ENCODE assay signal across 14 cellular contexts in the genomic region with DNA sequence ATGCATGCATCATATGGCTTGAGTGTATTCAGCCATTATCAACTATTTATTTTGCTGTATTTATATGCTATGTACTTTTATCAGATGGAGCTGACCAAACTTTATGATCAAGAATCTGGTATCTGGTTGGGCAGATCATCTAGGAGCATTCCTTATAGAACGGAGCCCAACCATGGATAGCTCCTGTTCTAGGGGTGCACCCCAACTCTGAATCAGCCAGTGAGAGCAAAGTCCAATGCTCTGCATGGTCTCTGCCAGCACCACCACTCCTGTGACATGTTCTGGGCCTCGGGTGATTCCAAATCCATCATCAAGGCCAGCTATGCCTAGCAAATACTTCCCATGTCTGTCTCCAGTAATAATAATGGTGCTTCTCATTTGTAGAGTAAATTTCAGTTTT.
"Had no signal": no experiment of that assay in that cellular context is flagged by ENCODE, and none has a peak within 500 bp of the region (broad histone marks: within the 10 kb centered on the region; RNA-seq: fewer than 3 reads in every experiment).

No MANE protein-coding gene starts in this region.

- H3K27ac ChIP-seq: cardiac muscle cell, prostate gland, right atrium auricular region, upper lobe of right lung, WERI-Rb-1 had no signal

- H3K36me3 ChIP-seq: cardiac muscle cell, prostate gland, right atrium auricular region, upper lobe of right lung, WERI-Rb-1 had no signal

- DNase-seq: activated CD4-positive, alpha-beta T cell treated with anti-CD3 and anti-CD28 coated beads, Interleukin-2, amount 50 U/mL, for 4 hours; activated gamma-delta T cell; activated T-cell treated with anti-CD3 and anti-CD28 coated beads, Interleukin-2, amount 50 U/mL, for 72 hours; effector CD8-positive, alpha-beta T cell; midbrain; nucleus accumbens; upper lobe of right lung; WERI-Rb-1 had no signal

- H3K9me3 ChIP-seq: prostate gland, right atrium auricular region, upper lobe of right lung had no signal

- FAIRE-seq: islet of Langerhans had no signal

- H3K4me3 ChIP-seq: cardiac muscle cell, lung, prostate gland, right atrium auricular region, upper lobe of right lung had no signal

- ATAC-seq: activated naive CD4-positive, alpha-beta T cell treated with anti-CD3 and anti-CD28 coated beads, Interleukin-2, amount 50 U/mL, for 72 hours; activated T-cell treated with anti-CD3 and anti-CD28 coated beads, Interleukin-2, amount 50 U/mL, for 72 hours; upper lobe of right lung had no signal

- H3K4me1 ChIP-seq: prostate gland, right atrium auricular region, upper lobe of right lung had no signal

- H3K27me3 ChIP-seq: cardiac muscle cell, right atrium auricular region, upper lobe of right lung had no signal
